34 cellular contexts compared by ENCODE assay signal in the genomic region with DNA sequence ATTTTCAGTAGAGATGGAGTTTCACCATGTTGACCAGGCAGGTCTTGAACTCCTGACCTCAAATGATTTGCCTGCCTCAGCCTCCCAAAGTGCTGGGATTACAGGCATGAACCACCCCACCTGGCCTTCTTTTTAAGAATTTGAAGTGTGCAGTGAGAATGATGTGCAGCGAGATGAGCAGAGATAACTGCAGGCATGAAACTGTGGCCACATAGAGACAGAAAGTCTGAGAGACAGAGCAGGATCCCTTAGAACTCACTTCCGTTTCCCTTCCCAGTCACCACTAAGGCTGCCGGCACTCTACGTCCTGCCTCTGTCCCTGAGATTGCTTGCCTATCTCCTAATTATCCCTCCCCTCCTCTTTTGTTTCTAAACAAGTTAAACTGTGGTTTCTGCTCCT. TPM values are rescaled to one million over a fixed set of nuclear protein-coding genes. Genes with fewer than 3 reads are reported as not detected.
"Had no signal": no experiment of that assay in that cellular context is flagged by ENCODE, and none has a peak within 500 bp of the region (broad histone marks: within the 10 kb centered on the region; RNA-seq: fewer than 3 reads in every experiment).

No MANE protein-coding gene starts in this region.

- H3K27me3 Mint-ChIP-seq: activated B cell treated with CpG ODN at 0.5 μM for 24 hours; activated CD4-positive, alpha-beta memory T cell treated with anti-CD3 and anti-CD28 coated beads for 36 hours; central memory CD8-positive, alpha-beta T cell; dendritic cell treated with granulocyte-macrophage colony-stimulating factor and Interleukin-4, amounts not matched to agents 40 ng/mL and 50 ng/mL, for 4 days had no signal

- H3K4me1 ChIP-seq: ascending aorta, foreskin keratinocyte, gastrocnemius medialis had no signal

- H3K36me3 ChIP-seq: ascending aorta, brain microvascular endothelial cell, gastrocnemius medialis, heart right ventricle, WERI-Rb-1 had no signal

- H2AFZ ChIP-seq: hepatocyte had no signal

- H3K9me3 Mint-ChIP-seq: activated naive CD4-positive, alpha-beta T cell treated with anti-CD3 and anti-CD28 coated beads for 36 hours; activated naive CD4-positive, alpha-beta T cell treated with anti-CD3 and anti-CD28 coated beads, Interleukin-2, amount 50 U/mL, for 24 hours; activated naive CD8-positive, alpha-beta T cell treated with anti-CD3 and anti-CD28 coated beads, Interleukin-2, amount 10 ng/mL, durations not matched to agents 7 days and 5 days; central memory CD8-positive, alpha-beta T cell; dendritic cell treated with granulocyte-macrophage colony-stimulating factor and Interleukin-4, amounts not matched to agents 40 ng/mL and 50 ng/mL, for 4 days had no signal

- H3K27ac ChIP-seq: ascending aorta, brain microvascular endothelial cell, coronary artery, dorsolateral prefrontal cortex, foreskin keratinocyte, gastrocnemius medialis, heart right ventricle, hepatocyte, WERI-Rb-1 had no signal

- H3K4me2 ChIP-seq: hepatocyte had no signal

- FAIRE-seq: bronchial epithelial cell, TTC549 had no signal

- H3K79me2 ChIP-seq: hepatocyte had no signal

- H3K4me3 ChIP-seq: ascending aorta, coronary artery, dorsolateral prefrontal cortex, gastrocnemius medialis, heart right ventricle, hepatocyte had no signal

- H3K27ac Mint-ChIP-seq: activated B cell treated with CpG ODN at 0.5 μM for 24 hours; activated CD4-positive, alpha-beta memory T cell treated with anti-CD3 and anti-CD28 coated beads for 36 hours; activated CD8-positive, alpha-beta memory T cell treated with anti-CD3 and anti-CD28 coated beads, Interleukin-2, amount 10 ng/mL, durations not matched to agents 7 days and 5 days; activated CD8-positive, alpha-beta T cell treated with anti-CD3 and anti-CD28 coated beads, Interleukin-2, amount 10 ng/mL, durations not matched to agents 7 days and 5 days; activated naive CD4-positive, alpha-beta T cell treated with anti-CD3 and anti-CD28 coated beads for 36 hours; activated naive CD4-positive, alpha-beta T cell treated with anti-CD3 and anti-CD28 coated beads, Interleukin-2, amount 50 U/mL, for 24 hours; activated naive CD8-positive, alpha-beta T cell treated with anti-CD3 and anti-CD28 coated beads, Interleukin-2, amount 10 ng/mL, durations not matched to agents 7 days and 5 days; activated T-helper 1 cell treated with anti-CD3 and anti-CD28 coated beads, Interleukin-12 subunit alpha, Interleukin-12 subunit beta, Interleukin-2, Interleukin-4 antibody, amounts not matched to agents 30 ng/mL and 10 ng/mL and 1 ng/mL, durations not matched to agents 14 hours and 24 hours and 36 hours; activated T-helper 2 cell treated with anti-CD3 and anti-CD28 coated beads, Interferon-gamma antibody, Interleukin-2, Interleukin-4, amounts not matched to agents 10 μg/mL and 5 μg/mL and 100 μg/mL, durations not matched to agents 14 hours and 24 hours and 36 hours; dendritic cell treated with granulocyte-macrophage colony-stimulating factor and Interleukin-4, amounts not matched to agents 40 ng/mL and 50 ng/mL, for 4 days; endodermal cell had no signal

- H3K36me3 Mint-ChIP-seq: activated CD4-positive, alpha-beta memory T cell treated with anti-CD3 and anti-CD28 coated beads for 36 hours; activated naive CD4-positive, alpha-beta T cell treated with anti-CD3 and anti-CD28 coated beads, Interleukin-2, amount 50 U/mL, for 24 hours had no signal

- H3K9me3 ChIP-seq: ascending aorta, gastrocnemius medialis had no signal

- H3K4me1 Mint-ChIP-seq: activated CD8-positive, alpha-beta memory T cell treated with anti-CD3 and anti-CD28 coated beads, Interleukin-2, amount 10 ng/mL, durations not matched to agents 7 days and 5 days; activated naive CD4-positive, alpha-beta T cell treated with anti-CD3 and anti-CD28 coated beads, Interleukin-2, amount 50 U/mL, for 24 hours; activated naive CD8-positive, alpha-beta T cell treated with anti-CD3 and anti-CD28 coated beads, Interleukin-2, amount 10 ng/mL, durations not matched to agents 7 days and 5 days; central memory CD8-positive, alpha-beta T cell; endodermal cell had no signal

- H3K4me3 Mint-ChIP-seq: activated B cell treated with CpG ODN at 0.5 μM for 24 hours; activated CD4-positive, alpha-beta memory T cell treated with anti-CD3 and anti-CD28 coated beads for 36 hours; activated CD8-positive, alpha-beta memory T cell treated with anti-CD3 and anti-CD28 coated beads, Interleukin-2, amount 10 ng/mL, durations not matched to agents 7 days and 5 days; activated CD8-positive, alpha-beta T cell treated with anti-CD3 and anti-CD28 coated beads, Interleukin-2, amount 10 ng/mL, durations not matched to agents 7 days and 5 days; activated naive CD4-positive, alpha-beta T cell treated with anti-CD3 and anti-CD28 coated beads for 36 hours; activated naive CD4-positive, alpha-beta T cell treated with anti-CD3 and anti-CD28 coated beads, Interleukin-2, amount 50 U/mL, for 24 hours; activated naive CD8-positive, alpha-beta T cell treated with anti-CD3 and anti-CD28 coated beads, Interleukin-2, amount 10 ng/mL, durations not matched to agents 7 days and 5 days; activated T-helper 1 cell treated with anti-CD3 and anti-CD28 coated beads, Interleukin-12 subunit alpha, Interleukin-12 subunit beta, Interleukin-2, Interleukin-4 antibody, amounts not matched to agents 30 ng/mL and 10 ng/mL and 1 ng/mL, durations not matched to agents 14 hours and 24 hours and 36 hours; central memory CD8-positive, alpha-beta T cell; dendritic cell treated with granulocyte-macrophage colony-stimulating factor and Interleukin-4, amounts not matched to agents 40 ng/mL and 50 ng/mL, for 4 days; endodermal cell had no signal

- DNase-seq: activated B cell treated with CpG ODN at 0.5 μM for 24 hours; activated CD4-positive, alpha-beta memory T cell treated with anti-CD3 and anti-CD28 coated beads for 36 hours; activated CD8-positive, alpha-beta memory T cell treated with anti-CD3 and anti-CD28 coated beads, Interleukin-2, amount 10 ng/mL, durations not matched to agents 7 days and 5 days; activated CD8-positive, alpha-beta memory T cell treated with anti-CD3 and anti-CD28 coated beads, Interleukin-2, amount 50 U/mL, for 4 hours; activated CD8-positive, alpha-beta T cell treated with anti-CD3 and anti-CD28 coated beads, Interleukin-2, amount 10 ng/mL, durations not matched to agents 7 days and 5 days; activated effector memory CD4-positive, alpha-beta T cell treated with anti-CD3 and anti-CD28 coated beads, Interleukin-2, amount 50 U/mL, for 16 hours; activated naive CD4-positive, alpha-beta T cell treated with anti-CD3 and anti-CD28 coated beads for 36 hours; activated naive CD8-positive, alpha-beta T cell treated with anti-CD3 and anti-CD28 coated beads, Interleukin-2, amount 10 ng/mL, durations not matched to agents 7 days and 5 days; activated T-cell treated with anti-CD3 and anti-CD28 coated beads, Interleukin-2, amount 50 U/mL, for 1 hour; activated T-cell treated with anti-CD3 and anti-CD28 coated beads, Interleukin-2, amount 50 U/mL, for 48 hours; brain microvascular endothelial cell; dorsolateral prefrontal cortex; effector memory CD4-positive, alpha-beta T cell; endodermal cell; foreskin keratinocyte; gastrocnemius medialis; heart right ventricle; T-helper 2 cell; WERI-Rb-1 had no signal

- ATAC-seq: activated CD4-positive, CD25-positive, alpha-beta regulatory T cell treated with anti-CD3 and anti-CD28 coated beads, Interleukin-2, amount 50 U/mL, for 24 hours; activated CD8-positive, alpha-beta memory T cell treated with anti-CD3 and anti-CD28 coated beads, Interleukin-2, amount 10 ng/mL, durations not matched to agents 7 days and 5 days; activated CD8-positive, alpha-beta T cell treated with anti-CD3 and anti-CD28 coated beads, Interleukin-2, amount 10 ng/mL, durations not matched to agents 7 days and 5 days; esophagus mucosa; foreskin keratinocyte; gastrocnemius medialis; heart right ventricle had no signal

- H3K27me3 ChIP-seq: ascending aorta, brain microvascular endothelial cell, dorsolateral prefrontal cortex, foreskin keratinocyte, gastrocnemius medialis, heart right ventricle, hepatocyte had no signal

RNA-seq across cellular contexts. Expression of gene IL22RA2, which starts 27.2 kb away (rescaled TPM):
- total RNA-seq: activated B cell treated with CpG ODN at 0.5 μM for 24 hours; activated CD4-positive, alpha-beta memory T cell treated with anti-CD3 and anti-CD28 coated beads for 36 hours; activated CD8-positive, alpha-beta memory T cell treated with anti-CD3 and anti-CD28 coated beads for 36 hours; activated CD8-positive, alpha-beta memory T cell treated with anti-CD3 and anti-CD28 coated beads, Interleukin-2, amount 10 ng/mL, durations not matched to agents 7 days and 5 days; activated CD8-positive, alpha-beta T cell treated with anti-CD3 and anti-CD28 coated beads, Interleukin-2, amount 10 ng/mL, durations not matched to agents 7 days and 5 days; activated naive CD4-positive, alpha-beta T cell treated with anti-CD3 and anti-CD28 coated beads for 36 hours; activated naive CD8-positive, alpha-beta T cell treated with anti-CD3 and anti-CD28 coated beads, Interleukin-2, amount 10 ng/mL, durations not matched to agents 7 days and 5 days; activated T-helper 1 cell treated with anti-CD3 and anti-CD28 coated beads, Interleukin-12 subunit alpha, Interleukin-12 subunit beta, Interleukin-2, Interleukin-4 antibody, amounts not matched to agents 30 ng/mL and 10 ng/mL and 1 ng/mL, durations not matched to agents 14 hours and 24 hours and 36 hours; activated T-helper 2 cell treated with anti-CD3 and anti-CD28 coated beads, Interferon-gamma antibody, Interleukin-2, Interleukin-4, amounts not matched to agents 10 μg/mL and 5 μg/mL and 100 μg/mL, durations not matched to agents 14 hours and 24 hours and 36 hours; ascending aorta; bronchial epithelial cell; cerebellum; dorsolateral prefrontal cortex; endodermal cell; epithelial cell of proximal tubule; esophagus mucosa; foreskin keratinocyte; gastrocnemius medialis; hepatocyte had no signal
- polyA plus RNA-seq: foreskin keratinocyte, heart right ventricle, hepatocyte had no signal
